38 cellular contexts compared by ENCODE assay signal in the genomic region with DNA sequence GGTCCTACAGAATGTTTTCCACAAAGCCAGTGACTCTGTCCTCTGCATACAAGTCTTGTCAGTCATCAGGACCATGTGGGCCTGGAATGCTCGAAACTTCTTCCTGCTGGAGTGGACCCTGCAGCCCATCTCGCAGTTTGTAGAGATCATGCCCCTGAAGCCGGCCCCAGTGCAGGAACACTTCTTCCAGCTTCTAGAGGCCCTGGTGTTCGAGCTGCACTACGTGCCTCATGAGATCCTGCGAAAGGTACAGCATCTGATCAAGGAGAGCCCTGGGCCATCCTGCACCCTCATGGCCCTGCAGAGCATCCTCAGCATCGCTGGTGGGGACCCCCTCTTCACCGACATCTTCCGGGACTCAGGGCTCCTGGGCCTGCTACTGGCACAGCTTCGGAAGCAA. TPM values are rescaled to one million over a fixed set of nuclear protein-coding genes. Genes with fewer than 3 reads are reported as not detected.
DNase-seq lines count a peak whose midpoint lies in the region; ATAC-seq and TF ChIP-seq lines count a peak whose summit lies in the region.
"Had no signal": no experiment of that assay in that cellular context is flagged by ENCODE, and none has a peak within 500 bp of the region (broad histone marks: within the 10 kb centered on the region; RNA-seq: fewer than 3 reads in every experiment).

No MANE protein-coding gene starts in this region.

- H3K4me2 ChIP-seq in Karpas-422 (ENCODE audit: low read depth, low read length, poor library complexity, severe bottlenecking), result no peak overlapping the region
- H3K4me2 ChIP-seq: A549; BLaER1; BLaER1 treated with 17β-estradiol and CSF1 and Interleukin-3, amounts not matched to agents 10 nM and 100 nM had no signal

- TF ChIP-seq CTCF in osteocyte (IDR thresholded peaks at IDR 0.05) (no peak), vagina (IDR thresholded peaks at IDR 0.05) (no peak), right atrium auricular region (IDR thresholded peaks at IDR 0.05) (no peak)
- no peak for TF ChIP-seq CTCF in activated CD8-positive, alpha-beta T cell treated with anti-CD3 and anti-CD28 coated beads for 36 hours (IDR thresholded peaks at IDR 0.05)

- H2AFZ ChIP-seq in Karpas-422 (ENCODE audit: low read length), result no peak overlapping the region

- H3K27ac ChIP-seq in Karpas-422 (ENCODE audit: low read length) (peak overlapping the region; percentile 98), vagina (no peak overlapping the region), right atrium auricular region (no peak overlapping the region)
- H3K27ac ChIP-seq: 22Rv1; A549; BLaER1; BLaER1 treated with 17β-estradiol and CSF1 and Interleukin-3, amounts not matched to agents 10 nM and 100 nM; C4-2B had no signal

- H3K9me3 ChIP-seq in Karpas-422 (ENCODE audit: low read length) (no peaks in the 10 kb centered on the region), vagina (no peaks in the 10 kb centered on the region), right atrium auricular region (no peaks in the 10 kb centered on the region)
- H3K9me3 ChIP-seq: A549; BE2C; BLaER1; BLaER1 treated with 17β-estradiol and CSF1 and Interleukin-3, amounts not matched to agents 10 nM and 100 nM; Caco-2 had no signal

- ATAC-seq in stimulated activated naive B cell treated with anti-CD40 and anti-IgM and Interleukin-4, amounts not matched to agents 10 μg/mL and 1 μg/mL and 100 μg/mL, for 72 hours (replicated peaks), result no peak
- ATAC-seq in activated CD8-positive, alpha-beta T cell treated with anti-CD3 and anti-CD28 coated beads for 36 hours, result no peak
- ATAC-seq in GM21786 (IDR thresholded peaks at IDR 0.05; ENCODE audit: unreplicated experiment), result no peak
- no peak for ATAC-seq in activated naive CD4-positive, alpha-beta T cell treated with anti-CD3 and anti-CD28 coated beads, Interleukin-2, amount 50 U/mL, for 72 hours
- ATAC-seq: A549; CD8-positive, alpha-beta T cell had no signal

- no peaks in the 10 kb centered on the region for H3K36me3 Mint-ChIP-seq in osteocyte (ENCODE audit: unreplicated experiment)
- peaks cover 48 to 69% of the 10 kb centered on the region in 2 donors for H3K36me3 Mint-ChIP-seq in stimulated activated naive B cell treated with anti-CD40 and anti-IgM and Interleukin-4, amounts not matched to agents 10 μg/mL and 1 μg/mL and 100 μg/mL, for 72 hours
- H3K36me3 Mint-ChIP-seq in activated CD8-positive, alpha-beta T cell treated with anti-CD3 and anti-CD28 coated beads for 36 hours (ENCODE audit: low read depth), result no peaks in the 10 kb centered on the region
- no peaks in the 10 kb centered on the region for H3K36me3 Mint-ChIP-seq in activated naive CD4-positive, alpha-beta T cell treated with anti-CD3 and anti-CD28 coated beads, Interleukin-2, amount 50 U/mL, for 72 hours
- H3K36me3 Mint-ChIP-seq: CD4-positive, alpha-beta memory T cell; CD4-positive, CD25-positive, alpha-beta regulatory T cell; CD8-positive, alpha-beta memory T cell; CD8-positive, alpha-beta T cell had no signal

- H3K36me3 ChIP-seq in Karpas-422 (ENCODE audit: insufficient read depth, low read length), result peaks cover 76% of the 10 kb centered on the region
- no peaks in the 10 kb centered on the region for H3K36me3 ChIP-seq in vagina
- H3K36me3 ChIP-seq in right atrium auricular region, result no peaks in the 10 kb centered on the region
- H3K36me3 ChIP-seq: BE2C had no signal

- H3K9me2 ChIP-seq in Karpas-422 (replicated peaks; ENCODE audit: insufficient read depth, low read length), result no peaks in the 10 kb centered on the region

- H3K27me3 Mint-ChIP-seq in osteocyte (ENCODE audit: unreplicated experiment), result no peaks in the 10 kb centered on the region
- H3K27me3 Mint-ChIP-seq in stimulated activated naive B cell treated with anti-CD40 and anti-IgM and Interleukin-4, amounts not matched to agents 10 μg/mL and 1 μg/mL and 100 μg/mL, for 72 hours, result no peaks in the 10 kb centered on the region
- no peaks in the 10 kb centered on the region for H3K27me3 Mint-ChIP-seq in activated CD8-positive, alpha-beta T cell treated with anti-CD3 and anti-CD28 coated beads for 36 hours
- H3K27me3 Mint-ChIP-seq: B cell; CD4-positive, alpha-beta T cell; CD4-positive, CD25-positive, alpha-beta regulatory T cell had no signal

- no peak overlapping the region for H3K4me3 Mint-ChIP-seq in osteocyte (ENCODE audit: unreplicated experiment)
- H3K4me3 Mint-ChIP-seq in stimulated activated naive B cell treated with anti-CD40 and anti-IgM and Interleukin-4, amounts not matched to agents 10 μg/mL and 1 μg/mL and 100 μg/mL, for 72 hours, result no peak overlapping the region
- H3K4me3 Mint-ChIP-seq in activated CD8-positive, alpha-beta T cell treated with anti-CD3 and anti-CD28 coated beads for 36 hours, result no peak overlapping the region
- H3K4me3 Mint-ChIP-seq: B cell; CD14-positive monocyte; CD4-positive, alpha-beta memory T cell; CD4-positive, alpha-beta T cell; CD4-positive, CD25-positive, alpha-beta regulatory T cell; CD8-positive, alpha-beta memory T cell; CD8-positive, alpha-beta T cell had no signal

- H3K4me3 ChIP-seq in Karpas-422 (ENCODE audit: low read length), result no peak overlapping the region
- H3K4me3 ChIP-seq in vagina, result no peak overlapping the region
- H3K4me3 ChIP-seq in right atrium auricular region, result no peak overlapping the region
- H3K4me3 ChIP-seq: A549; BLaER1; BLaER1 treated with 17β-estradiol and CSF1 and Interleukin-3, amounts not matched to agents 10 nM and 100 nM had no signal

- intact Hi-C loops in vagina (cut with DNase I), result no loop called here
- intact Hi-C loops in activated CD8-positive, alpha-beta T cell treated with anti-CD3 and anti-CD28 coated beads for 36 hours (cut with micrococcal nuclease), result no loop called here

- H3K4me1 Mint-ChIP-seq in osteocyte (ENCODE audit: unreplicated experiment), result no peaks in the 10 kb centered on the region
- H3K4me1 Mint-ChIP-seq in stimulated activated naive B cell treated with anti-CD40 and anti-IgM and Interleukin-4, amounts not matched to agents 10 μg/mL and 1 μg/mL and 100 μg/mL, for 72 hours, result peaks cover 16 to 47% of the 10 kb centered on the region in 2 donors
- H3K4me1 Mint-ChIP-seq in activated CD8-positive, alpha-beta T cell treated with anti-CD3 and anti-CD28 coated beads for 36 hours (ENCODE audit: low read depth), result no peaks in the 10 kb centered on the region
- H3K4me1 Mint-ChIP-seq: B cell; CD14-positive monocyte; CD4-positive, alpha-beta memory T cell; CD4-positive, CD25-positive, alpha-beta regulatory T cell; CD8-positive, alpha-beta memory T cell had no signal

- DNase-seq in Karpas-422 (no peak), osteocyte (ENCODE audit: extremely low spot score, unreplicated experiment) (peak; percentile 75), vagina (ENCODE audit: extremely low spot score in 2 of 2) (peak; percentile 60 to 72), right atrium auricular region (ENCODE audit: low spot score) (no peak)
- no peak for DNase-seq in stimulated activated naive B cell treated with anti-CD40 and anti-IgM and Interleukin-4, amounts not matched to agents 10 μg/mL and 1 μg/mL and 100 μg/mL, for 72 hours
- no peak for DNase-seq in activated CD8-positive, alpha-beta T cell treated with anti-CD3 and anti-CD28 coated beads for 36 hours
- no peak for DNase-seq in activated naive CD4-positive, alpha-beta T cell treated with anti-CD3 and anti-CD28 coated beads, Interleukin-2, amount 50 U/mL, for 72 hours (ENCODE audit: low spot score in 2 of 2)
- DNase-seq: 8988T; ACHN; AML-193; BE2C; C1 segment of cervical spinal cord; Caco-2; Calu3; CD4-positive, alpha-beta memory T cell; CD4-positive, alpha-beta T cell; CD4-positive, CD25-positive, alpha-beta regulatory T cell; CD8-positive, alpha-beta memory T cell; CD8-positive, alpha-beta T cell; COR-L47; DMS 273 treated with DMSO at 0.1 percent for 48 hours; DMS153; DMS53; DMS79; DMS79 treated with DMSO at 0.1 percent for 48 hours; DND-41; EL had no signal

- H3K27me3 ChIP-seq in Karpas-422 (ENCODE audit: low read length) (no peaks in the 10 kb centered on the region), vagina (no peaks in the 10 kb centered on the region), right atrium auricular region (no peaks in the 10 kb centered on the region)
- H3K27me3 ChIP-seq: BLaER1; BLaER1 treated with 17β-estradiol and CSF1 and Interleukin-3, amounts not matched to agents 10 nM and 100 nM had no signal

- H3K9me3 Mint-ChIP-seq in osteocyte (ENCODE audit: unreplicated experiment), result no peaks in the 10 kb centered on the region
- H3K9me3 Mint-ChIP-seq in stimulated activated naive B cell treated with anti-CD40 and anti-IgM and Interleukin-4, amounts not matched to agents 10 μg/mL and 1 μg/mL and 100 μg/mL, for 72 hours, result no peaks in the 10 kb centered on the region
- H3K9me3 Mint-ChIP-seq in activated CD8-positive, alpha-beta T cell treated with anti-CD3 and anti-CD28 coated beads for 36 hours, result no peaks in the 10 kb centered on the region
- no peaks in the 10 kb centered on the region for H3K9me3 Mint-ChIP-seq in activated naive CD4-positive, alpha-beta T cell treated with anti-CD3 and anti-CD28 coated beads, Interleukin-2, amount 50 U/mL, for 72 hours
- H3K9me3 Mint-ChIP-seq: CD14-positive monocyte; CD4-positive, alpha-beta T cell; CD8-positive, alpha-beta T cell had no signal

- H3K4me1 ChIP-seq in Karpas-422 (ENCODE audit: low read length) (peaks cover 43% of the 10 kb centered on the region), vagina (no peaks in the 10 kb centered on the region), right atrium auricular region (no peaks in the 10 kb centered on the region)
- H3K4me1 ChIP-seq: A549, BE2C, BLaER1, Caco-2 had no signal

- CTCF ChIA-PET in activated CD8-positive, alpha-beta T cell treated with anti-CD3 and anti-CD28 coated beads for 36 hours (lab: Charles Lee), result no interaction called here

- H3K27ac Mint-ChIP-seq in osteocyte (ENCODE audit: unreplicated experiment), result no peak overlapping the region
- H3K27ac Mint-ChIP-seq in stimulated activated naive B cell treated with anti-CD40 and anti-IgM and Interleukin-4, amounts not matched to agents 10 μg/mL and 1 μg/mL and 100 μg/mL, for 72 hours, result peak overlapping the region; percentile 34
- H3K27ac Mint-ChIP-seq in activated CD8-positive, alpha-beta T cell treated with anti-CD3 and anti-CD28 coated beads for 36 hours, result no peak overlapping the region
- H3K27ac Mint-ChIP-seq in activated naive CD4-positive, alpha-beta T cell treated with anti-CD3 and anti-CD28 coated beads, Interleukin-2, amount 50 U/mL, for 72 hours, result no peak overlapping the region
- H3K27ac Mint-ChIP-seq: B cell; CD4-positive, alpha-beta memory T cell; CD4-positive, alpha-beta T cell; CD4-positive, CD25-positive, alpha-beta regulatory T cell; CD8-positive, alpha-beta memory T cell; CD8-positive, alpha-beta T cell had no signal

- peaks cover 4% of the 10 kb centered on the region; the same call in 1 of the 2 replicates for H4K20me1 ChIP-seq in Karpas-422 (ENCODE audit: insufficient read depth, low read depth, low read length)
- H4K20me1 ChIP-seq: BLaER1 had no signal

- POLR2A ChIA-PET in activated CD8-positive, alpha-beta T cell treated with anti-CD3 and anti-CD28 coated beads for 36 hours (lab: Charles Lee), result no interaction called here

- H3K9ac ChIP-seq in Karpas-422 (ENCODE audit: low read length), result no peak overlapping the region
- H3K9ac ChIP-seq: BLaER1; BLaER1 treated with 17β-estradiol and CSF1 and Interleukin-3, amounts not matched to agents 10 nM and 100 nM had no signal

- peaks cover 19% of the 10 kb centered on the region for H3K79me2 ChIP-seq in Karpas-422 (ENCODE audit: low read length)

- TF ChIP-seq POLR2A in vagina (IDR thresholded peaks at IDR 0.05), result no peak

RNA-seq across cellular contexts. Expression of a gene that starts 46.5 kb away (rescaled TPM):
- total RNA-seq in Karpas-422 (2014; rRNA removed; shearing (Covaris generic); ENCODE audit: low replicate concordance), result 144 and 181 TPM in 2 replicates
- total RNA-seq in osteocyte (not detected in 2 replicates), vagina (6.4 TPM), right atrium auricular region (1 to 10 TPM in 1 of 2 donors, under 1 TPM in 1; 0.70 to 2.0 TPM)
- 1 to 10 TPM in 1 of 2 experiments, under 1 TPM in 1; 0.90 to 1.1 TPM for total RNA-seq in activated CD8-positive, alpha-beta T cell treated with anti-CD3 and anti-CD28 coated beads for 36 hours
- under 1 TPM; 0.09 to 0.25 TPM for total RNA-seq in activated naive CD4-positive, alpha-beta T cell treated with anti-CD3 and anti-CD28 coated beads, Interleukin-2, amount 50 U/mL, for 72 hours
- total RNA-seq: A172, A673, Caco-2, Calu3, Daoy had no signal

Comparison
In these comparisons a context has a peak if more than half of its experiments do, and no peak if none do; other contexts are left out.
1. DNase-seq: peak in osteocyte (single experiment) and vagina (2 of 2); none in Karpas-422 (single experiment), stimulated activated naive B cell treated with anti-CD40 and anti-IgM and Interleukin-4, amounts not matched to agents 10 μg/mL and 1 μg/mL and 100 μg/mL, for 72 hours (single experiment), activated CD8-positive, alpha-beta T cell treated with anti-CD3 and anti-CD28 coated beads for 36 hours (single experiment), right atrium auricular region (single experiment) and activated naive CD4-positive, alpha-beta T cell treated with anti-CD3 and anti-CD28 coated beads, Interleukin-2, amount 50 U/mL, for 72 hours (0 of 2).
2. RNA of a gene that starts 46.5 kb away (total RNA-seq): 144 to 181 TPM in Karpas-422; 6.4 TPM in vagina (single experiment), 0.70 to 2.0 TPM in right atrium auricular region, 0.90 to 1.1 TPM in activated CD8-positive, alpha-beta T cell treated with anti-CD3 and anti-CD28 coated beads for 36 hours, 0.09 to 0.25 TPM in activated naive CD4-positive, alpha-beta T cell treated with anti-CD3 and anti-CD28 coated beads, Interleukin-2, amount 50 U/mL, for 72 hours and not detected in osteocyte; every median in the first group is over 10 times any median in the second.